In genomic region chr12:124172646-124173045, GRCh38 we compare ENCODE assay signal across 20 cellular contexts.
DNase-seq lines count a peak whose midpoint lies in the region; TF ChIP-seq lines count a peak whose summit lies in the region.
"Had no signal": no experiment of that assay in that cellular context is flagged by ENCODE, and none has a peak within 500 bp of the region (broad histone marks: within the 10 kb centered on the region; RNA-seq: fewer than 3 reads in every experiment).

No MANE protein-coding gene starts in this region.

- H3K4me3 ChIP-seq in breast epithelium (no peak overlapping the region), epithelial cell of esophagus (ENCODE audit: low read length) (no peak overlapping the region)
- H3K4me3 ChIP-seq: body of pancreas, gastrocnemius medialis, left lung, prostate gland, suprapubic skin had no signal

- H3K36me3 Mint-ChIP-seq in MCF 10A (ENCODE audit: insufficient read depth, unreplicated experiment): no peaks in the 10 kb centered on the region
- H3K36me3 Mint-ChIP-seq: CD4-positive, alpha-beta memory T cell had no signal

- no peaks in the 10 kb centered on the region for H3K9me3 ChIP-seq in breast epithelium
- H3K9me3 ChIP-seq: body of pancreas, gastrocnemius medialis, left lung, prostate gland, suprapubic skin had no signal

- TF ChIP-seq CTCF in MCF 10A (IDR thresholded peaks at IDR 0.05; ENCODE audit: unreplicated experiment): no peak
- no peak for TF ChIP-seq CTCF in breast epithelium (IDR thresholded peaks at IDR 0.05)
- TF ChIP-seq CTCF in RWPE1 (conservative IDR thresholded peaks at IDR 0.05; ENCODE audit: low read depth): no peak
- no peak for TF ChIP-seq CTCF in epithelial cell of esophagus (IDR thresholded peaks at IDR 0.05; ENCODE audit: insufficient read depth, low read depth, low read length, missing control alignments)

- H3K27me3 ChIP-seq in breast epithelium: no peaks in the 10 kb centered on the region
- H3K27me3 ChIP-seq: body of pancreas, gastrocnemius medialis, left lung had no signal

- H3K4me3 Mint-ChIP-seq in MCF 10A (ENCODE audit: unreplicated experiment): no peak overlapping the region
- H3K4me3 Mint-ChIP-seq: activated CD4-positive, alpha-beta T cell treated with anti-CD3 and anti-CD28 coated beads, Interleukin-2, amount 10 ng/mL, durations not matched to agents 7 days and 5 days; CD4-positive, alpha-beta memory T cell; dendritic cell treated with granulocyte-macrophage colony-stimulating factor and Interleukin-4, amounts not matched to agents 40 ng/mL and 50 ng/mL, for 4 days had no signal

- H3K4me1 ChIP-seq in breast epithelium: no peaks in the 10 kb centered on the region
- H3K4me1 ChIP-seq: body of pancreas, left lung, prostate gland, suprapubic skin had no signal

- BruUV-seq in MCF 10A (replicated peaks; lab: Mats Ljungman, UMichigan): no TSS peak

- POLR2A ChIA-PET in MCF 10A (lab: Yijun Ruan, JAX): interaction anchor here (0.6 kb wide), 1 partner anchor 583 kb away, joined by 3 read pairs; no protein-coding TSS in a partner anchor
- POLR2A ChIA-PET in RWPE1 (lab: Yijun Ruan, JAX; ENCODE audit: low non-redundant PET): no interaction called here

- no peaks in the 10 kb centered on the region for H3K4me1 Mint-ChIP-seq in MCF 10A (ENCODE audit: insufficient read depth, unreplicated experiment)
- H3K4me1 Mint-ChIP-seq: activated CD4-positive, alpha-beta T cell treated with anti-CD3 and anti-CD28 coated beads, Interleukin-2, amount 10 ng/mL, durations not matched to agents 7 days and 5 days; CD4-positive, alpha-beta memory T cell had no signal

- no peak overlapping the region for H3K27ac Mint-ChIP-seq in MCF 10A (ENCODE audit: low read depth, unreplicated experiment)
- H3K27ac Mint-ChIP-seq: activated CD4-positive, alpha-beta T cell treated with anti-CD3 and anti-CD28 coated beads, Interleukin-2, amount 10 ng/mL, durations not matched to agents 7 days and 5 days; CD4-positive, alpha-beta memory T cell; dendritic cell treated with granulocyte-macrophage colony-stimulating factor and Interleukin-4, amounts not matched to agents 40 ng/mL and 50 ng/mL, for 4 days had no signal

- peak; percentile 44 for DNase-seq in MCF 10A (ENCODE audit: unreplicated experiment)
- no peak for DNase-seq in breast epithelium (ENCODE audit: low spot score in 2 of 2)
- DNase-seq in RWPE1 (ENCODE audit: low spot score): peak; percentile 19
- DNase-seq in epithelial cell of esophagus (ENCODE audit: low read depth): peak; percentile 80
- DNase-seq in retina: no peak
- DNase-seq in inferior parietal cortex (ENCODE audit: extremely low spot score): no peak
- no peak for DNase-seq in cerebellar nuclear complex (lab: John Stamatoyannopoulos, UW)
- DNase-seq in dermis blood vessel endothelial cell: no peak
- DNase-seq: activated CD4-positive, alpha-beta T cell treated with anti-CD3 and anti-CD28 coated beads, Interleukin-2, amount 10 ng/mL, durations not matched to agents 7 days and 5 days; activated CD8-positive, alpha-beta memory T cell treated with anti-CD3 and anti-CD28 coated beads, Interleukin-2, amount 50 U/mL, for 48 hours; CD4-positive, alpha-beta memory T cell; DMS53; gastrocnemius medialis; left lung; NCI-H146 had no signal

- H3K36me3 ChIP-seq in breast epithelium: no peaks in the 10 kb centered on the region
- H3K36me3 ChIP-seq: gastrocnemius medialis, left lung, prostate gland, suprapubic skin had no signal

- intact Hi-C loops in MCF 10A (cut with micrococcal nuclease): no loop called here
- intact Hi-C loops in breast epithelium (cut with DNase I; ENCODE audit: low total_unique reads): no loop called here

- no peak for TF ChIP-seq POLR2A in breast epithelium (IDR thresholded peaks at IDR 0.05)

- peaks cover 3% of the 10 kb centered on the region for H3K9me3 Mint-ChIP-seq in MCF 10A (ENCODE audit: unreplicated experiment)
- H3K9me3 Mint-ChIP-seq: activated CD4-positive, alpha-beta T cell treated with anti-CD3 and anti-CD28 coated beads, Interleukin-2, amount 10 ng/mL, durations not matched to agents 7 days and 5 days had no signal

- no peak overlapping the region for H3K27ac ChIP-seq in breast epithelium
- H3K27ac ChIP-seq in RWPE1: no peak overlapping the region
- H3K27ac ChIP-seq: 22Rv1, body of pancreas, gastrocnemius medialis, left lung, prostate gland, suprapubic skin had no signal

- H3K27me3 Mint-ChIP-seq in MCF 10A (ENCODE audit: insufficient read depth, unreplicated experiment): peaks cover 17% of the 10 kb centered on the region

- CTCF ChIA-PET in MCF 10A (lab: Yijun Ruan, JAX) (interaction anchor here (1.0 kb wide), 1 partner anchor 14 kb away, joined by 4 read pairs; no protein-coding TSS in a partner anchor), RWPE1 (lab: Yijun Ruan, JAX) (no interaction called here)

Comparison
In these comparisons a context has a peak if more than half of its experiments do, and no peak if none do; other contexts are left out.
1. DNase-seq: peak in MCF 10A (single experiment), RWPE1 (single experiment) and epithelial cell of esophagus (single experiment); none in breast epithelium (0 of 2), retina (single experiment), inferior parietal cortex (single experiment), cerebellar nuclear complex (0 of 2) and dermis blood vessel endothelial cell (single experiment).